In the genomic region with DNA sequence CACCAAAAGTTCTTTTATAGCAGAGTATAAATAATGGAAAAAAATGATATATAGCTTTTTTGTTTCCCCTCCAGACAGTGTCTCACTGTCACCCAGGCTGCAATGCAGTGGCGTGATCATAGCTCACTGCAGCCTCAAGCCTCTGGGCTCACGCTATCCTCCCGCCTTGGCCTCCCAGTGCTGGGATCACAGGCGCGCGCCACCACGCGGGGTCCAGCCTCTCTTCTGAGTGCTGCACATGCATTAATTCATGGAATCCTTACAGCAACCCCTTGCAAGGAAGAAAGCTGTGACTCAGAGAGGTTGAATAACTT, we compare ENCODE assay signal across 1 cellular context.
TF ChIP-seq lines count a peak whose summit lies in the region.

No MANE protein-coding gene starts in this region.

TF ChIP-seq in IMR-90, 13 proteins besides CTCF, POLR2A, EP300 and RAD21 (continued from another document):
- TF ChIP-seq, protein P1, sequence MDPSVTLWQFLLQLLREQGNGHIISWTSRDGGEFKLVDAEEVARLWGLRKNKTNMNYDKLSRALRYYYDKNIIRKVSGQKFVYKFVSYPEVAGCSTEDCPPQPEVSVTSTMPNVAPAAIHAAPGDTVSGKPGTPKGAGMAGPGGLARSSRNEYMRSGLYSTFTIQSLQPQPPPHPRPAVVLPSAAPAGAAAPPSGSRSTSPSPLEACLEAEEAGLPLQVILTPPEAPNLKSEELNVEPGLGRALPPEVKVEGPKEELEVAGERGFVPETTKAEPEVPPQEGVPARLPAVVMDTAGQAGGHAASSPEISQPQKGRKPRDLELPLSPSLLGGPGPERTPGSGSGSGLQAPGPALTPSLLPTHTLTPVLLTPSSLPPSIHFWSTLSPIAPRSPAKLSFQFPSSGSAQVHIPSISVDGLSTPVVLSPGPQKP (IDR thresholded peaks at IDR 0.05; ENCODE audit: borderline replicate concordance, low read depth, low read length), result no peak
- TF ChIP-seq NFE2L2 (IDR thresholded peaks at IDR 0.05; ENCODE audit: low read depth, low read length), result no peak
